ENCODE assay signal across 8 cellular contexts in genomic region chrX:55489315-55490009, GRCh38. TPM values are rescaled to one million over a fixed set of nuclear protein-coding genes. Genes with fewer than 3 reads are reported as not detected.
A peak's percentile ranks its signal among the peaks of the same experiment; 100 is the strongest.
DNase-seq lines count a peak whose midpoint lies in the region; ATAC-seq and TF ChIP-seq lines count a peak whose summit lies in the region.

Gene USP51 (minus strand): TSS chrX:55489848. CDS start chrX:55488939, 909 bp downstream.

- peak; percentile 44 for DNase-seq in GM10248 (ENCODE audit: extremely low spot score)
- DNase-seq in Karpas-422 = no peak
- DNase-seq in activated CD8-positive, alpha-beta memory T cell treated with anti-CD3 and anti-CD28 coated beads for 24 hours = peak; percentile 60
- DNase-seq in esophagus squamous epithelium (lab: John Stamatoyannopoulos, UW) = no peak
- no peak for DNase-seq in type B pancreatic cell (ENCODE audit: extremely low spot score, unreplicated experiment)
- no peak for DNase-seq in NCI-H1436 treated with DMSO at 0.1 percent for 48 hours (lab: John Stamatoyannopoulos, UW)

- no peaks in the 10 kb centered on the region for H4K20me1 ChIP-seq in Karpas-422 (ENCODE audit: insufficient read depth, low read depth, low read length)

- H3K4me2 ChIP-seq in Karpas-422 (ENCODE audit: low read depth, low read length, poor library complexity, severe bottlenecking) = peak within 1 kb of the TSS; percentile 71

- peak within 1 kb of the TSS; percentile 95 for H3K4me3 Mint-ChIP-seq in type B pancreatic cell

- H3K9ac ChIP-seq in Karpas-422 (ENCODE audit: low read length) = peak within 1 kb of the TSS; percentile 73
- H3K9ac ChIP-seq in muscle layer of colon (ENCODE audit: low read length) = peak within 1 kb of the TSS; percentile 82

- H2AFZ ChIP-seq in Karpas-422 (ENCODE audit: low read length) = peak within 1 kb of the TSS; percentile 72

- no peaks in the 10 kb centered on the region for H3K79me2 ChIP-seq in Karpas-422 (ENCODE audit: low read length)

- intact Hi-C loops in esophagus squamous epithelium (cut with DNase I) = no loop called here

- WGBS in esophagus squamous epithelium, 2 donors = 1 to 34% methylated on average over 23 to 27 of the region's 34 CpGs

- H3K9me3 Mint-ChIP-seq in type B pancreatic cell = no peaks in the 10 kb centered on the region

- H3K9me3 ChIP-seq in Karpas-422 (ENCODE audit: low read length) (no peaks in the 10 kb centered on the region), esophagus squamous epithelium (no peaks in the 10 kb centered on the region), muscle layer of colon (ENCODE audit: low read length) (no peaks in the 10 kb centered on the region)

- peaks cover 9% of the 10 kb centered on the region for H3K4me1 ChIP-seq in Karpas-422 (ENCODE audit: low read length)
- peaks cover 0 to 20% (median 0%) of the 10 kb centered on the region in 3 donors for H3K4me1 ChIP-seq in esophagus squamous epithelium
- H3K4me1 ChIP-seq in muscle layer of colon (ENCODE audit: insufficient read depth, low read length) = no peaks in the 10 kb centered on the region

- H3K4me3 ChIP-seq in Karpas-422 (ENCODE audit: low read length) (peak within 1 kb of the TSS; percentile 67), esophagus squamous epithelium (peak within 1 kb of the TSS; percentile 51 to 76 (median 66)), muscle layer of colon (ENCODE audit: low read depth in 1 of 2, low read length in 2 of 2) (peak within 1 kb of the TSS; percentile 50 to 81)

- ATAC-seq in GM21529 (IDR thresholded peaks at IDR 0.05; ENCODE audit: unreplicated experiment) = peak; percentile 45

- H3K9me2 ChIP-seq in Karpas-422 (replicated peaks; ENCODE audit: insufficient read depth, low read length) = no peaks in the 10 kb centered on the region

- peak within 1 kb of the TSS; percentile 28; the same call in 1 of the 2 replicates for H3K27ac ChIP-seq in Karpas-422 (ENCODE audit: low read length)
- peak within 1 kb of the TSS; percentile 80 to 94 (median 91) for H3K27ac ChIP-seq in esophagus squamous epithelium
- peak within 1 kb of the TSS; percentile 84 for H3K27ac ChIP-seq in muscle layer of colon (ENCODE audit: low read depth, low read length)

- H3K4me1 Mint-ChIP-seq in type B pancreatic cell (ENCODE audit: unreplicated experiment) = peaks cover 6% of the 10 kb centered on the region

- no peaks in the 10 kb centered on the region for H3K27me3 Mint-ChIP-seq in type B pancreatic cell

- POLR2A ChIA-PET in GM10248 (lab: Yijun Ruan, JAX) = no interaction called here

- H3K36me3 ChIP-seq in Karpas-422 (ENCODE audit: insufficient read depth, low read length) = no peaks in the 10 kb centered on the region
- H3K36me3 ChIP-seq in esophagus squamous epithelium = no peaks in the 10 kb centered on the region
- no peaks in the 10 kb centered on the region for H3K36me3 ChIP-seq in muscle layer of colon (ENCODE audit: insufficient read depth, low read length)

- CTCF ChIA-PET in GM10248 (lab: Yijun Ruan, JAX) = interaction anchor here (0.8 to 1.4 kb wide), 3 partner anchors 37 to 680 kb away, joined by 3 read pairs; partner anchors contain the start of genes MAGEH1 and RRAGB

- H3K27me3 ChIP-seq in Karpas-422 (ENCODE audit: low read length) = no peaks in the 10 kb centered on the region
- H3K27me3 ChIP-seq in esophagus squamous epithelium = no peaks in the 10 kb centered on the region
- no peaks in the 10 kb centered on the region for H3K27me3 ChIP-seq in muscle layer of colon (ENCODE audit: control insufficient read depth in 1 of 2, insufficient read depth in 2 of 2, low read length in 2 of 2)

- peak; percentile 22 for TF ChIP-seq CTCF in GM10248 (IDR thresholded peaks at IDR 0.05; ENCODE audit: control extremely low read depth, extremely low read depth, low read depth, missing control alignments)
- TF ChIP-seq CTCF in esophagus squamous epithelium (IDR thresholded peaks at IDR 0.05) = no peak
- no peak for TF ChIP-seq CTCF in type B pancreatic cell (conservative IDR thresholded peaks at IDR 0.05)

- H3K36me3 Mint-ChIP-seq in type B pancreatic cell = peaks cover 8% of the 10 kb centered on the region

- peak within 1 kb of the TSS; percentile 92 for H3K27ac Mint-ChIP-seq in type B pancreatic cell

- TF ChIP-seq POLR2A in esophagus squamous epithelium (IDR thresholded peaks at IDR 0.05) = no peak

RNA-seq across cellular contexts. Expression of gene USP51, which starts in this region (rescaled TPM):
- total RNA-seq in Karpas-422 (2014; rRNA removed; shearing (Covaris generic); ENCODE audit: low replicate concordance) = 1.4 and 2.2 TPM in 2 replicates
- under 1 TPM in 3 of 4 donors, not detected in 1; 0.13 to 0.95 (median 0.59) TPM for total RNA-seq in esophagus squamous epithelium
- 3.5 and 8.9 TPM in 2 replicates for total RNA-seq in type B pancreatic cell (ENCODE audit: low replicate concordance)

Comparison
In these comparisons a context has a peak if more than half of its experiments do, and no peak if none do; other contexts are left out.
1. DNase-seq: peak in GM10248 (single experiment) and activated CD8-positive, alpha-beta memory T cell treated with anti-CD3 and anti-CD28 coated beads for 24 hours (single experiment); none in Karpas-422 (single experiment), esophagus squamous epithelium (single experiment), type B pancreatic cell (single experiment) and NCI-H1436 treated with DMSO at 0.1 percent for 48 hours (single experiment).
2. H3K27ac ChIP-seq: peak in every context shown above with its lines; median percentile 91 in esophagus squamous epithelium; 84 in muscle layer of colon; 28 in Karpas-422.
3. Peak in every context shown above with its lines, with median percentiles within 50 percentile points of each other: H3K4me3 ChIP-seq.